ENCODE assay signal across 24 cellular contexts in the genomic region with DNA sequence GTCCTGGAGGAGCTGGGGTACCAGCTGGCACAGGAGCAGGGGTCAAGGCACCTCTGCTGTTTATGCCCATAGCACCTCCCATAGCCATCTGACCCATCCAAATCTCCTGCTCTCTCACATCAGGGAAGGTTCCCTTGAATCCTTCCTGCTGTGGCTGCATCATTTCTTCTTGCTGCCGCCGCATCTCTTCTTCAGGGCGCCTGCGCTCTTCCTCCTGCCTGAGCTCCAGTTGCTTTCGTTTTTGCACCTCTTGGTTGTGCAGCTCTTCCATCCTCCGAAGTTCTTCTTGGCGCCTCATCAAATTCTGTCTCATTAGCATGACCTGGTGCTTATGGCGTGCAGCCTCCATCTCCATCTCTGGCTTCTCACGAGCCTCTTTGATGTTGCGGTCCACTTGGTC.
"Had no signal": no experiment of that assay in that cellular context is flagged by ENCODE, and none has a peak within 500 bp of the region (broad histone marks: within the 10 kb centered on the region; RNA-seq: fewer than 3 reads in every experiment).

No MANE protein-coding gene starts in this region.

- H3K27ac ChIP-seq: brain microvascular endothelial cell, lower lobe of right lung, neutrophil, ovary, psoas muscle, right atrium auricular region, stomach, suprapubic skin, tibial nerve had no signal

- H3K27me3 ChIP-seq: brain microvascular endothelial cell, neutrophil, ovary, right atrium auricular region, stomach, suprapubic skin, tibial nerve had no signal

- H3K27me3 Mint-ChIP-seq: naive thymus-derived CD8-positive, alpha-beta T cell had no signal

- ATAC-seq: activated naive CD4-positive, alpha-beta T cell treated with anti-CD3 and anti-CD28 coated beads, Interleukin-2, amount 50 U/mL, for 72 hours; left lobe of liver; lower lobe of right lung; naive thymus-derived CD8-positive, alpha-beta T cell; psoas muscle had no signal

- H3K4me3 ChIP-seq: lower lobe of right lung, ovary, psoas muscle, right atrium auricular region, stomach, suprapubic skin, tibial nerve had no signal

- H3K4me3 Mint-ChIP-seq: dendritic cell treated with granulocyte-macrophage colony-stimulating factor and Interleukin-4, amounts not matched to agents 40 ng/mL and 50 ng/mL, for 4 days; mesothelial cell of epicardium had no signal

- H3K9me3 ChIP-seq: lower lobe of right lung, neutrophil, ovary, psoas muscle, right atrium auricular region, stomach, suprapubic skin, tibial nerve had no signal

- FAIRE-seq: endometrium had no signal

- H3K36me3 ChIP-seq: neutrophil, ovary had no signal

- H3K9me3 Mint-ChIP-seq: activated naive CD4-positive, alpha-beta T cell treated with anti-CD3 and anti-CD28 coated beads, Interleukin-2, amount 50 U/mL, for 72 hours; dendritic cell treated with granulocyte-macrophage colony-stimulating factor and Interleukin-4, amounts not matched to agents 40 ng/mL and 50 ng/mL, for 4 days; mesothelial cell of epicardium; naive thymus-derived CD8-positive, alpha-beta T cell had no signal

- DNase-seq: activated CD4-positive, alpha-beta T cell treated with anti-CD3 and anti-CD28 coated beads for 1 hour; activated CD4-positive, alpha-beta T cell treated with anti-CD3 and anti-CD28 coated beads, Interleukin-2, amount 50 U/mL, for 4 hours; activated T-cell treated with anti-CD3 and anti-CD28 coated beads for 4 hours; aorta; brain microvascular endothelial cell; caudate nucleus; effector CD4-positive, alpha-beta T cell; lower lobe of right lung; naive thymus-derived CD8-positive, alpha-beta T cell; ovary; psoas muscle; stimulated activated CD4-positive, alpha-beta T cell treated with anti-CD3 and anti-CD28 coated beads, Interleukin-12 subunit alpha, Interleukin-12 subunit beta, amount 100 ng/mL, for 4 hours; stimulated activated CD4-positive, alpha-beta T cell treated with anti-CD3 and anti-CD28 coated beads, Interleukin-4, amount 100 ng/mL, for 4 hours; stomach; T-helper 9 cell had no signal

- H3K27ac Mint-ChIP-seq: activated naive CD4-positive, alpha-beta T cell treated with anti-CD3 and anti-CD28 coated beads, Interleukin-2, amount 50 U/mL, for 72 hours; dendritic cell treated with granulocyte-macrophage colony-stimulating factor and Interleukin-4, amounts not matched to agents 40 ng/mL and 50 ng/mL, for 4 days; mesothelial cell of epicardium had no signal
